In genomic region chr16:57537596-57538234, GRCh38 we compare ENCODE assay signal across 9 cellular contexts. TPM values are rescaled to one million over a fixed set of nuclear protein-coding genes. Genes with fewer than 3 reads are reported as not detected.
DNase-seq lines count a peak whose midpoint lies in the region; ATAC-seq and TF ChIP-seq lines count a peak whose summit lies in the region.
"Had no signal": no experiment of that assay in that cellular context is flagged by ENCODE, and none has a peak within 500 bp of the region (broad histone marks: within the 10 kb centered on the region; RNA-seq: fewer than 3 reads in every experiment).

No MANE protein-coding gene starts in this region.

- TF ChIP-seq CTCF in CD14-positive monocyte (IDR thresholded peaks at IDR 0.05) = no peak
- TF ChIP-seq CTCF in activated B cell treated with CpG ODN at 0.5 μM for 24 hours (IDR thresholded peaks at IDR 0.05) = no peak
- TF ChIP-seq CTCF in testis (IDR thresholded peaks at IDR 0.05) = no peak

- peak overlapping the region in 1 of 2 donors; percentile 76 for H3K4me3 Mint-ChIP-seq in CD14-positive monocyte
- peak overlapping the region; percentile 90 for H3K4me3 Mint-ChIP-seq in activated B cell treated with CpG ODN at 0.5 μM for 24 hours
- H3K4me3 Mint-ChIP-seq in memory B cell = peak overlapping the region; percentile 89

- H3K27me3 Mint-ChIP-seq in CD14-positive monocyte (ENCODE audit: low read depth in 3 of 3) (peaks cover 80 to 92% (median 83%) of the 10 kb centered on the region in 3 donors), activated B cell treated with CpG ODN at 0.5 μM for 24 hours (no peaks in the 10 kb centered on the region), memory B cell (no peaks in the 10 kb centered on the region)

- TF ChIP-seq POLR2A in testis (IDR thresholded peaks at IDR 0.05) = no peak

- H3K36me3 Mint-ChIP-seq in CD14-positive monocyte = peaks cover 4 to 5% of the 10 kb centered on the region in 2 donors
- peaks cover 1% of the 10 kb centered on the region for H3K36me3 Mint-ChIP-seq in activated B cell treated with CpG ODN at 0.5 μM for 24 hours (ENCODE audit: low read depth)
- H3K36me3 Mint-ChIP-seq in memory B cell = no peaks in the 10 kb centered on the region

- H3K9me3 ChIP-seq in testis = no peaks in the 10 kb centered on the region

- ATAC-seq in activated B cell treated with CpG ODN at 0.5 μM for 24 hours (ENCODE audit: low read depth) (peak; percentile 6), memory B cell (ENCODE audit: low read depth) (no peak), GM18520 (IDR thresholded peaks at IDR 0.05; ENCODE audit: unreplicated experiment) (no peak)

- H3K9me3 Mint-ChIP-seq in CD14-positive monocyte (peaks cover 0 to 19% (median 5%) of the 10 kb centered on the region in 7 donors), activated B cell treated with CpG ODN at 0.5 μM for 24 hours (no peaks in the 10 kb centered on the region), memory B cell (no peaks in the 10 kb centered on the region)

- H3K4me3 ChIP-seq in H7 (ENCODE audit: insufficient read depth, low read depth, low read length) (no peak overlapping the region), testis (no peak overlapping the region)

- CTCF ChIA-PET in activated B cell treated with CpG ODN at 0.5 μM for 24 hours (lab: Charles Lee) = interaction anchor here (0.9 to 2.1 kb wide), 5 partner anchors 15 to 75 kb away, joined by 4 to 15 read pairs (median 5); partner anchors contain the start of gene POLR2C

- peaks cover 4% of the 10 kb centered on the region for H3K27me3 ChIP-seq in H7 (ENCODE audit: control insufficient read depth, insufficient read depth, low read length)
- H3K27me3 ChIP-seq in testis = no peaks in the 10 kb centered on the region

- H3K4me1 ChIP-seq in testis = peaks cover 29% of the 10 kb centered on the region

- WGBS in testis, 2 donors = 46 to 57% methylated on average over 10 of the region's 10 CpGs

- H3K36me3 ChIP-seq in H7 (replicated peaks; ENCODE audit: control insufficient read depth, insufficient read depth, low read length) (no peaks in the 10 kb centered on the region), testis (ENCODE audit: low read depth, missing control alignments) (no peaks in the 10 kb centered on the region)

- H3K27ac ChIP-seq in testis = no peak overlapping the region

- intact Hi-C loops in CD14-positive monocyte (cut with micrococcal nuclease) = no loop called here
- intact Hi-C loops in activated B cell treated with CpG ODN at 0.5 μM for 24 hours (cut with micrococcal nuclease) = loop anchor here (1.0 to 10.0 kb wide), 11 partner anchors 14 to 1115 kb away; partner anchors contain the start of genes DOK4, HERPUD1, MT2A and POLR2C
- intact Hi-C loops in testis (cut with DNase I; ENCODE audit: low total_unique reads) = no loop called here

- DNase-seq in CD14-positive monocyte (ENCODE audit: low spot score) (no peak), H7 (peak; percentile 17), activated B cell treated with CpG ODN at 0.5 μM for 24 hours (no peak), memory B cell (ENCODE audit: low spot score in 2 of 2) (no peak), testis (no peak), SHP77 treated with DMSO at 0.1 percent for 48 hours (lab: John Stamatoyannopoulos, UW) (no peak)
- DNase-seq in activated effector memory CD4-positive, alpha-beta T cell treated with anti-CD3 and anti-CD28 coated beads, Interleukin-2, amount 50 U/mL, for 16 hours = no peak
- DNase-seq: NCI-H2029 treated with DMSO at 0.1 percent for 48 hours had no signal

- H3K27ac Mint-ChIP-seq in CD14-positive monocyte (peak overlapping the region in 4 of 7 donors; percentile 10 to 65 (median 36)), activated B cell treated with CpG ODN at 0.5 μM for 24 hours (peak overlapping the region; percentile 95), memory B cell (peak overlapping the region; percentile 79)

- POLR2A ChIA-PET in activated B cell treated with CpG ODN at 0.5 μM for 24 hours (lab: Charles Lee) = interaction anchor here (0.6 to 3.6 kb wide), 17 partner anchors 8 to 654 kb away, joined by 3 to 26 read pairs (median 7); partner anchors contain the start of genes CIAPIN1, COQ9 and KATNB1

- peaks cover 59% of the 10 kb centered on the region for H3K4me1 Mint-ChIP-seq in CD14-positive monocyte
- H3K4me1 Mint-ChIP-seq in activated B cell treated with CpG ODN at 0.5 μM for 24 hours = peaks cover 82% of the 10 kb centered on the region
- peaks cover 53% of the 10 kb centered on the region for H3K4me1 Mint-ChIP-seq in memory B cell

RNA-seq across cellular contexts. Expression of gene CCDC102A, which starts 1.3 kb away (rescaled TPM):
- not detected for polyA plus RNA-seq in CD14-positive monocyte
- total RNA-seq in H7 (2014; rRNA removed; shearing (Covaris generic)) = 9.3 and 10.4 TPM in 2 replicates
- total RNA-seq in activated B cell treated with CpG ODN at 0.5 μM for 24 hours = 15.5 TPM in 2 replicates
- total RNA-seq in testis = 10 to 100 TPM; 13.1 to 16.7 TPM
- 7.7 TPM for polyA plus RNA-seq in testis (ENCODE audit: insufficient read depth, low read depth, low replicate concordance)

RNA-seq across cellular contexts. Expression of gene ADGRG5, which starts 4.7 kb away (rescaled TPM):
- 1 to 10 TPM in 1 of 2 donors, under 1 TPM in 1; 0.97 to 1.2 TPM for polyA plus RNA-seq in CD14-positive monocyte
- 6.2 and 6.4 TPM in 2 replicates for total RNA-seq in H7 (2014; rRNA removed; shearing (Covaris generic))
- total RNA-seq in activated B cell treated with CpG ODN at 0.5 μM for 24 hours = 22.2 and 23.0 TPM in 2 replicates
- 1 to 10 TPM; 2.3 to 2.4 TPM for total RNA-seq in testis
- polyA plus RNA-seq in testis (ENCODE audit: insufficient read depth, low read depth, low replicate concordance) = 2.7 TPM

RNA-seq across cellular contexts. Expression of gene DOK4, which starts 51.4 kb away (rescaled TPM):
- polyA plus RNA-seq in CD14-positive monocyte (under 1 TPM in 1 of 2 donors, not detected in 1; 0.09 TPM), testis (ENCODE audit: insufficient read depth, low read depth, low replicate concordance) (15.5 TPM)
- total RNA-seq in H7 (2014; rRNA removed; shearing (Covaris generic)) = 15.3 and 15.7 TPM in 2 replicates
- total RNA-seq in activated B cell treated with CpG ODN at 0.5 μM for 24 hours (0.66 and 0.73 TPM in 2 replicates), testis (10 to 100 TPM; 25.3 to 32.9 TPM)

Comparison
In these comparisons a context has a peak if more than half of its experiments do, and no peak if none do; other contexts are left out.
1. H3K27ac Mint-ChIP-seq: peak in every context shown above with its lines; median percentile 95 in activated B cell treated with CpG ODN at 0.5 μM for 24 hours; 79 in memory B cell; 36 in CD14-positive monocyte.